1 cellular context compared by ENCODE assay signal in the genomic region with DNA sequence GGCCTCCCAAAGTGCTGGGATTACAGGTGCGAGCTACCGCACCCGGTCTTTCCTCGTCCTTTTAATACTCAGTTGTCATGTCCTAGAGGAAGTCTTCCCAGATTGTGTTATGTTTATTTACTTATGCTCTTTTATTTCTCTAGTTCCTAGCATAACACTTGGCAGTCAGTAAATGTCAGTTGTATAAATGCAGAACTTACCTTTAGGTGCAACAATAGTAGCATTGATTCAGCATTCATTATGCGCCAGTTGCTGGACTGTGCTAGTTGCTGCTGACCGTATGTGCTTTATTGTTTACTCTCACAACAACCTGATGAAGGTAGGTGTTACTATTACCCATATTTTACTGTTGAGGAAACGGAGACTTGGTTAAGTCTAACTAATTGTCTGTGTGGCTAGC.
A peak's percentile ranks its signal among the peaks of the same experiment; 100 is the strongest.
TF ChIP-seq lines count a peak whose summit lies in the region.

No MANE protein-coding gene starts in this region.

TF ChIP-seq in HepG2, 621 proteins besides CTCF, POLR2A, EP300 and RAD21:
- TF ChIP-seq ZKSCAN8 (CRISPR knock-in tag; IDR thresholded peaks at IDR 0.05; ENCODE audit: borderline replicate concordance): peak; percentile 69; the same call in 1 of the 2 replicates
- TF ChIP-seq ZFP36L2 (CRISPR knock-in tag; IDR thresholded peaks at IDR 0.05): no peak
